In genomic region chr1:200510228-200510623, GRCh38 we compare ENCODE assay signal across 8 cellular contexts.
A peak's percentile ranks its signal among the peaks of the same experiment; 100 is the strongest.
DNase-seq lines count a peak whose midpoint lies in the region; ATAC-seq and TF ChIP-seq lines count a peak whose summit lies in the region.

No MANE protein-coding gene starts in this region.

- peak; percentile 76 for ATAC-seq in gastroesophageal sphincter

- H2AFZ ChIP-seq in GM23248 (no peak overlapping the region), parathyroid adenoma (no peak overlapping the region)

- H3K36me3 ChIP-seq in GM23248 (ENCODE audit: low read depth): no peaks in the 10 kb centered on the region
- H3K36me3 ChIP-seq in MG63: no peaks in the 10 kb centered on the region
- no peaks in the 10 kb centered on the region for H3K36me3 ChIP-seq in gastroesophageal sphincter
- no peaks in the 10 kb centered on the region for H3K36me3 ChIP-seq in parathyroid adenoma (ENCODE audit: control insufficient read depth, insufficient read depth, low read length)

- no peak overlapping the region for H3K27ac ChIP-seq in GM23248
- H3K27ac ChIP-seq in gastroesophageal sphincter: no peak overlapping the region
- no peak overlapping the region for H3K27ac ChIP-seq in parathyroid adenoma

- H3K27me3 ChIP-seq in GM23248 (replicated peaks; ENCODE audit: insufficient read depth): no peaks in the 10 kb centered on the region
- H3K27me3 ChIP-seq in MG63: peaks cover 5% of the 10 kb centered on the region; the same call in 1 of the 2 replicates
- H3K27me3 ChIP-seq in gastroesophageal sphincter: peaks cover 36% of the 10 kb centered on the region
- H3K27me3 ChIP-seq in parathyroid adenoma (ENCODE audit: control insufficient read depth, insufficient read depth, low read length): no peaks in the 10 kb centered on the region

- H3K9me3 ChIP-seq in GM23248 (ENCODE audit: low read depth) (no peaks in the 10 kb centered on the region), MG63 (no peaks in the 10 kb centered on the region), gastroesophageal sphincter (no peaks in the 10 kb centered on the region), parathyroid adenoma (ENCODE audit: control insufficient read depth, low read length) (no peaks in the 10 kb centered on the region)

- H3K4me3 ChIP-seq in GM23248 (no peak overlapping the region), MG63 (no peak overlapping the region), gastroesophageal sphincter (no peak overlapping the region), parathyroid adenoma (ENCODE audit: low read depth, low read length) (no peak overlapping the region)

- H3K4me2 ChIP-seq in GM23248 (ENCODE audit: unreplicated experiment): no peak overlapping the region
- no peak overlapping the region for H3K4me2 ChIP-seq in parathyroid adenoma (ENCODE audit: low read length)

- 23 to 26% methylated on average over 4 of the region's 4 CpGs for WGBS in GM23248 (ENCODE audit: low coverage in 1 of 2, low lambda C conversion rate in 2 of 2, missing lambda C conversion rate in 2 of 2), 2 experiments
- WGBS in gastroesophageal sphincter (ENCODE audit: low coverage in 1 of 2), 2 donors: 20 to 36% methylated on average over 1 to 4 of the region's 4 CpGs

- no peak overlapping the region for H3K9ac ChIP-seq in GM23248
- H3K9ac ChIP-seq in parathyroid adenoma: no peak overlapping the region

- no peak for TF ChIP-seq POLR2A in gastroesophageal sphincter (IDR thresholded peaks at IDR 0.05)

- in situ Hi-C loops in GM23248 (cut with MboI): no loop called here

- H3F3A ChIP-seq in GM23248 (ENCODE audit: insufficient read depth): peaks cover 7% of the 10 kb centered on the region; the same call in 1 of the 2 replicates

- DNase-seq in EH (ENCODE audit: low read depth) (peak; percentile 82), GM23248 (peak; percentile 83), MG63 (peak; percentile 59), SHP77 treated with DMSO at 0.1 percent for 48 hours (lab: John Stamatoyannopoulos, UW) (peak; percentile 74), ureter (ENCODE audit: low spot score) (peak; percentile 74)
- DNase-seq in activated effector memory CD4-positive, alpha-beta T cell treated with anti-CD3 and anti-CD28 coated beads, Interleukin-2, amount 50 U/mL, for 16 hours: peak; percentile 84

- H3K79me2 ChIP-seq in GM23248 (ENCODE audit: insufficient read depth): no peaks in the 10 kb centered on the region
- H3K79me2 ChIP-seq in parathyroid adenoma: no peaks in the 10 kb centered on the region

- no peaks in the 10 kb centered on the region for H3K9me2 ChIP-seq in GM23248 (ENCODE audit: insufficient read depth)

- H3K4me1 ChIP-seq in GM23248 (ENCODE audit: insufficient read depth) (peaks cover 13% of the 10 kb centered on the region), gastroesophageal sphincter (no peaks in the 10 kb centered on the region), parathyroid adenoma (no peaks in the 10 kb centered on the region)

- TF ChIP-seq CTCF in gastroesophageal sphincter (IDR thresholded peaks at IDR 0.05) (peak; percentile 77 to 87 (median 83)), parathyroid adenoma (IDR thresholded peaks at IDR 0.05) (peak; percentile 79)

- TF ChIP-seq EP300 in gastroesophageal sphincter (IDR thresholded peaks at IDR 0.05): no peak

- no peaks in the 10 kb centered on the region for H4K20me1 ChIP-seq in GM23248 (ENCODE audit: insufficient read depth)
